8 cellular contexts compared by ENCODE assay signal in genomic region chr6:1045239-1045638, GRCh38.
"Had no signal": no experiment of that assay in that cellular context is flagged by ENCODE, and none has a peak within 500 bp of the region (broad histone marks: within the 10 kb centered on the region; RNA-seq: fewer than 3 reads in every experiment).

No MANE protein-coding gene starts in this region.

- DNase-seq: GM23248, GOT3, H9, HCEC 1CT, KBM-7 had no signal

- H2AFZ ChIP-seq: GM23248 had no signal

- FAIRE-seq: HTR-8/SVneo had no signal

- H3K9ac ChIP-seq: GM23248 had no signal

- H3K9me3 Mint-ChIP-seq: H9 had no signal

- H3K4me3 ChIP-seq: GM23248 had no signal

- H3K27ac ChIP-seq: GM23248, HL-60 had no signal

- H3K4me3 Mint-ChIP-seq: H9, IgD-negative memory B cell had no signal

- H3K27ac Mint-ChIP-seq: H9, IgD-negative memory B cell had no signal
